Comparison of ENCODE assay signal across 11 cellular contexts in genomic region chr17:28747801-28748750, GRCh38. TPM values are rescaled to one million over a fixed set of nuclear protein-coding genes. Genes with fewer than 3 reads are reported as not detected.
DNase-seq lines count a peak whose midpoint lies in the region; ATAC-seq, FAIRE-seq and TF ChIP-seq lines count a peak whose summit lies in the region.
"Had no signal": no experiment of that assay in that cellular context is flagged by ENCODE, and none has a peak within 500 bp of the region (broad histone marks: within the 10 kb centered on the region; RNA-seq: fewer than 3 reads in every experiment).

No MANE protein-coding gene starts in this region.

- no peak for DNase-seq in GM12891 (ENCODE audit: insufficient read length, low spot score)
- DNase-seq in RWPE2 (ENCODE audit: low spot score) = no peak
- DNase-seq in endothelial cell (ENCODE audit: low spot score) = no peak
- DNase-seq in prostate gland (ENCODE audit: low spot score) = no peak
- DNase-seq in AG08396 (ENCODE audit: low spot score) = no peak
- DNase-seq in COLO668 (lab: John Stamatoyannopoulos, UW; ENCODE audit: unreplicated experiment) = no peak
- DNase-seq in HUDEP-2 (lab: John Stamatoyannopoulos, UW; ENCODE audit: unreplicated experiment in 76 of 76) = no peak
- DNase-seq: EL, Kasumi-1, left ventricle myocardium inferior had no signal

- TF ChIP-seq CTCF in RWPE2 (IDR thresholded peaks at IDR 0.05; ENCODE audit: poor library complexity, severe bottlenecking) = no peak
- no peak for TF ChIP-seq CTCF in endothelial cell (IDR thresholded peaks at IDR 0.05; ENCODE audit: unreplicated experiment)
- no peak for TF ChIP-seq CTCF in prostate gland (IDR thresholded peaks at IDR 0.05)

- H3K27me3 ChIP-seq in RWPE2 (ENCODE audit: insufficient read depth, poor library complexity, severe bottlenecking) (no peaks in the 10 kb centered on the region), prostate gland (replicated peaks; ENCODE audit: insufficient read depth) (no peaks in the 10 kb centered on the region)

- H3K4me1 ChIP-seq in RWPE2 (ENCODE audit: insufficient read depth, poor library complexity, severe bottlenecking) (peaks cover 19% of the 10 kb centered on the region), prostate gland (replicated peaks) (peaks cover 30% of the 10 kb centered on the region)

- H3K36me3 Mint-ChIP-seq in endothelial cell (ENCODE audit: low read depth, unreplicated experiment) = peaks cover 12% of the 10 kb centered on the region

- ATAC-seq in RWPE2 (ENCODE audit: low read depth) (no peak), GM18873 (IDR thresholded peaks at IDR 0.05; ENCODE audit: low FRiP score, unreplicated experiment) (no peak)

- H3K27ac ChIP-seq in RWPE2 (ENCODE audit: poor library complexity, severe bottlenecking) (peak overlapping the region; percentile 95), prostate gland (peak overlapping the region; percentile 99)

- peaks cover 11% of the 10 kb centered on the region for H3K27me3 Mint-ChIP-seq in endothelial cell (ENCODE audit: unreplicated experiment)

- H3K9me3 ChIP-seq in RWPE2 (ENCODE audit: severe bottlenecking) (no peaks in the 10 kb centered on the region), prostate gland (no peaks in the 10 kb centered on the region)
- H3K9me3 ChIP-seq: left ventricle myocardium inferior had no signal

- TF ChIP-seq POLR2A in GM12891 (IDR thresholded peaks at IDR 0.05; ENCODE audit: low read depth, low read length) (peak; percentile 25; the same call in 1 of the 2 replicates), prostate gland (IDR thresholded peaks at IDR 0.05) (no peak)

- WGBS in prostate gland = 63% methylated on average over 15 of the region's 18 CpGs

- no peak overlapping the region for H3K4me3 ChIP-seq in RWPE2 (ENCODE audit: severe bottlenecking)
- no peak overlapping the region for H3K4me3 ChIP-seq in prostate gland
- H3K4me3 ChIP-seq: left ventricle myocardium inferior had no signal

- H3K4me1 Mint-ChIP-seq in endothelial cell (ENCODE audit: unreplicated experiment) = peaks cover 38% of the 10 kb centered on the region

- no peaks in the 10 kb centered on the region for H3K9me3 Mint-ChIP-seq in endothelial cell (ENCODE audit: unreplicated experiment)

- H3K4me3 Mint-ChIP-seq in endothelial cell (ENCODE audit: unreplicated experiment) = peak overlapping the region; percentile 59

- intact Hi-C loops in prostate gland (cut with DNase I) = loop anchor here (10.0 kb wide), 1 partner anchor 63 kb away; no protein-coding TSS in a partner anchor

- H3K36me3 ChIP-seq in RWPE2 (ENCODE audit: low read depth) = peaks cover 68% of the 10 kb centered on the region
- H3K36me3 ChIP-seq in prostate gland = peaks cover 5% of the 10 kb centered on the region in 2 donors

- H3K27ac Mint-ChIP-seq in endothelial cell (ENCODE audit: unreplicated experiment) = no peak overlapping the region

- no peak for FAIRE-seq in GM12891 (lab: Jason Lieb, UNC)

TF ChIP-seq in GM12891, 5 proteins besides CTCF, POLR2A, EP300 and RAD21:
- TF ChIP-seq PAX5 (IDR thresholded peaks at IDR 0.05; ENCODE audit: insufficient read depth, low read length, severe bottlenecking) (no peak), SPI1 (IDR thresholded peaks at IDR 0.05; ENCODE audit: low read depth, low read length) (no peak), POLR2AphosphoS5 (IDR thresholded peaks at IDR 0.05; ENCODE audit: low read depth, low read length) (peak; percentile 63; the same call in 1 of the 2 replicates)
TF ChIP-seq in GM12891: peak in this region for 1.

RNA-seq across cellular contexts. Expression of gene TRAF4, which starts 4.3 kb away (rescaled TPM):
- polyA plus RNA-seq in GM12891 (2012; ENCODE audit: low read depth, missing spikeins) = 99.4 TPM
- total RNA-seq in endothelial cell (ENCODE audit: unreplicated experiment) (166 TPM), prostate gland (10 to 100 TPM; 43.1 to 59.8 TPM)

RNA-seq across cellular contexts. Expression of gene NEK8, which starts 19.5 kb away (rescaled TPM):
- 7.2 TPM for polyA plus RNA-seq in GM12891 (2012; ENCODE audit: low read depth, missing spikeins)
- total RNA-seq in endothelial cell (ENCODE audit: unreplicated experiment) = 6.7 TPM
- total RNA-seq in prostate gland = 10 to 100 TPM in 1 of 2 donors, 1 to 10 TPM in 1; 5.1 to 13.2 TPM

RNA-seq across cellular contexts. Expression of gene TLCD1, which starts 22.0 kb away (rescaled TPM):
- polyA plus RNA-seq in GM12891 (2012; ENCODE audit: low read depth, missing spikeins) = 10.3 TPM
- total RNA-seq in endothelial cell (ENCODE audit: unreplicated experiment) = 2.4 TPM
- 10 to 100 TPM in 1 of 2 donors, 1 to 10 TPM in 1; 5.3 to 19.6 TPM for total RNA-seq in prostate gland

RNA-seq across cellular contexts. Expression of gene RPL23A, which starts 28.3 kb away (rescaled TPM):
- 3,809 TPM for polyA plus RNA-seq in GM12891 (2012; ENCODE audit: low read depth, missing spikeins)
- total RNA-seq in endothelial cell (ENCODE audit: unreplicated experiment) (1,525 TPM), prostate gland (100 to 1,000 TPM; 417 to 657 TPM)

RNA-seq across cellular contexts. Expression of gene RAB34, which starts 30.4 kb away (rescaled TPM):
- polyA plus RNA-seq in GM12891 (2012; ENCODE audit: low read depth, missing spikeins) = 5.3 TPM
- 72.0 TPM for total RNA-seq in endothelial cell (ENCODE audit: unreplicated experiment)
- total RNA-seq in prostate gland = 100 to 1,000 TPM; 165 to 181 TPM
